Comparison of ENCODE assay signal across 11 cellular contexts in genomic region chr15:100880897-100881242, GRCh38. TPM values are rescaled to one million over a fixed set of nuclear protein-coding genes. Genes with fewer than 3 reads are reported as not detected.
DNase-seq lines count a peak whose midpoint lies in the region; FAIRE-seq and TF ChIP-seq lines count a peak whose summit lies in the region.
"Had no signal": no experiment of that assay in that cellular context is flagged by ENCODE, and none has a peak within 500 bp of the region (broad histone marks: within the 10 kb centered on the region; RNA-seq: fewer than 3 reads in every experiment).

No MANE protein-coding gene starts in this region.

- intact Hi-C loops in Caco-2 (cut with micrococcal nuclease; ENCODE audit: unreplicated experiment): no loop called here

- H3K36me3 ChIP-seq in Caco-2 (ENCODE audit: control insufficient read depth, insufficient read depth, low read length): no peaks in the 10 kb centered on the region

- peak overlapping the region; percentile 71; the same call in 1 of the 2 replicates for H3K27ac ChIP-seq in RWPE1
- H3K27ac ChIP-seq: parathyroid adenoma had no signal

- CTCF ChIA-PET in Caco-2 (lab: Charles Lee): no interaction called here
- CTCF ChIA-PET in RWPE1 (lab: Yijun Ruan, JAX): interaction anchor here (1.2 kb wide), 1 partner anchor 128 kb away, joined by 3 read pairs; no protein-coding TSS in a partner anchor

- in situ Hi-C loops in ACHN (cut with HindIII; ENCODE audit: low pct_ligation_motif_present, low pct_unique_long_range_greater_than_20kb, low sequenced_read_pairs): no loop called here

- H3K4me1 ChIP-seq in Caco-2: peaks cover 5% of the 10 kb centered on the region; the same call in 1 of the 2 replicates
- H3K4me1 ChIP-seq: parathyroid adenoma had no signal

- H3K4me3 Mint-ChIP-seq in Caco-2 (ENCODE audit: unreplicated experiment): peak overlapping the region; percentile 70
- H3K4me3 Mint-ChIP-seq in osteocyte (ENCODE audit: unreplicated experiment): peak overlapping the region; percentile 57

- no peak overlapping the region for H3K4me3 ChIP-seq in Caco-2 (ENCODE audit: low read depth, low read length)
- H3K4me3 ChIP-seq in fibroblast of mammary gland (ENCODE audit: control insufficient read depth, low read depth, low read length): peak overlapping the region; percentile 48

- no peak for FAIRE-seq in RCC 7860 (lab: Jason Lieb, UNC)
- FAIRE-seq: colon had no signal

- POLR2A ChIA-PET in Caco-2 (lab: Charles Lee): no interaction called here
- POLR2A ChIA-PET in RWPE1 (lab: Yijun Ruan, JAX; ENCODE audit: low non-redundant PET): no interaction called here

- TF ChIP-seq CTCF in Caco-2 (IDR thresholded peaks at IDR 0.05; ENCODE audit: insufficient read depth in 1 of 2, low read depth in 1 of 2, low read length in 1 of 2, severe bottlenecking in 1 of 2, unreplicated experiment in 1 of 2) (no peak), RWPE1 (conservative IDR thresholded peaks at IDR 0.05; ENCODE audit: low read depth) (no peak), fibroblast of mammary gland (conservative IDR thresholded peaks at IDR 0.05; ENCODE audit: control insufficient read depth, insufficient read depth, low read depth, low read length) (no peak), osteocyte (IDR thresholded peaks at IDR 0.05) (no peak)

- no peak overlapping the region for H3K27ac Mint-ChIP-seq in Caco-2 (ENCODE audit: unreplicated experiment)
- H3K27ac Mint-ChIP-seq in osteocyte (ENCODE audit: unreplicated experiment): no peak overlapping the region

- H3K9me3 Mint-ChIP-seq in Caco-2 (ENCODE audit: unreplicated experiment) (no peaks in the 10 kb centered on the region), osteocyte (ENCODE audit: unreplicated experiment) (no peaks in the 10 kb centered on the region)

- H3K9me3 ChIP-seq in Caco-2: no peaks in the 10 kb centered on the region

- H3K27me3 Mint-ChIP-seq in Caco-2 (ENCODE audit: insufficient read depth, unreplicated experiment) (peaks cover 6% of the 10 kb centered on the region), osteocyte (ENCODE audit: unreplicated experiment) (peaks cover 69% of the 10 kb centered on the region)

- no peaks in the 10 kb centered on the region for H3K36me3 Mint-ChIP-seq in Caco-2 (ENCODE audit: insufficient read depth, unreplicated experiment)
- H3K36me3 Mint-ChIP-seq in osteocyte (ENCODE audit: unreplicated experiment): no peaks in the 10 kb centered on the region

- DNase-seq in Caco-2 (no peak), RWPE1 (ENCODE audit: low spot score) (no peak), fibroblast of mammary gland (ENCODE audit: low read depth) (no peak), osteocyte (ENCODE audit: extremely low spot score, unreplicated experiment) (no peak), NCI-H1092 (lab: John Stamatoyannopoulos, UW) (no peak), ACHN (no peak), HCEC 1CT (no peak), RCC 7860 (ENCODE audit: low spot score) (no peak)
- DNase-seq: NCI-H69 had no signal

- no TSS peak for BruUV-seq in Caco-2 (replicated peaks; lab: Mats Ljungman, UMichigan)

- H3K4me1 Mint-ChIP-seq in Caco-2 (ENCODE audit: low read depth, unreplicated experiment): no peaks in the 10 kb centered on the region
- H3K4me1 Mint-ChIP-seq in osteocyte (ENCODE audit: unreplicated experiment): peaks cover 7% of the 10 kb centered on the region

- no peaks in the 10 kb centered on the region for H3K27me3 ChIP-seq in Caco-2 (replicated peaks; ENCODE audit: control insufficient read depth, insufficient read depth, low read length)

RNA-seq across cellular contexts. Expression of gene ALDH1A3, which starts 1.2 kb away (rescaled TPM):
- total RNA-seq in Caco-2 (2022) (3.9 and 6.6 TPM in 2 replicates), osteocyte (0.30 and 0.57 TPM in 2 replicates)

RNA-seq across cellular contexts. Expression of gene LRRK1, which starts 38.3 kb away (rescaled TPM):
- total RNA-seq in Caco-2 (2022): 9.2 and 12.0 TPM in 2 replicates
- total RNA-seq in osteocyte: 10.8 and 16.3 TPM in 2 replicates
